In genomic region chr1:107244734-107245495, GRCh38 we compare ENCODE assay signal across 33 cellular contexts.
A peak's percentile ranks its signal among the peaks of the same experiment; 100 is the strongest.
DNase-seq lines count a peak whose midpoint lies in the region; FAIRE-seq and TF ChIP-seq lines count a peak whose summit lies in the region.
"Had no signal": no experiment of that assay in that cellular context is flagged by ENCODE, and none has a peak within 500 bp of the region (broad histone marks: within the 10 kb centered on the region; RNA-seq: fewer than 3 reads in every experiment).

No MANE protein-coding gene starts in this region.

- peaks cover 68% of the 10 kb centered on the region for H3K4me1 ChIP-seq in DOHH2 (ENCODE audit: control insufficient read depth, low read length)
- H3K4me1 ChIP-seq: sigmoid colon, suprapubic skin, upper lobe of right lung had no signal

- TF ChIP-seq CTCF in DOHH2 (IDR thresholded peaks at IDR 0.05; ENCODE audit: low read depth, low read length, poor library complexity, severe bottlenecking) (no peak), VCaP (conservative IDR thresholded peaks at IDR 0.05) (no peak), neural cell (IDR thresholded peaks at IDR 0.05; ENCODE audit: poor library complexity, severe bottlenecking) (no peak), progenitor cell of endocrine pancreas (IDR thresholded peaks at IDR 0.05; ENCODE audit: unreplicated experiment) (no peak)

- no peak for TF ChIP-seq EP300 in neural cell (conservative IDR thresholded peaks at IDR 0.05; ENCODE audit: poor library complexity, severe bottlenecking)

- no peaks in the 10 kb centered on the region for H3K9me3 Mint-ChIP-seq in progenitor cell of endocrine pancreas (ENCODE audit: low read depth)
- H3K9me3 Mint-ChIP-seq: activated CD8-positive, alpha-beta T cell treated with anti-CD3 and anti-CD28 coated beads for 36 hours; effector memory CD8-positive, alpha-beta T cell; neural progenitor cell; stimulated activated naive B cell treated with anti-CD40 and anti-IgM and Interleukin-4, amounts not matched to agents 10 μg/mL and 1 μg/mL and 100 μg/mL, for 72 hours had no signal

- no peak overlapping the region for H2AFZ ChIP-seq in neural cell (ENCODE audit: low read depth, low read length)
- H2AFZ ChIP-seq: neural progenitor cell had no signal

- no peak for FAIRE-seq in urothelium cell line (lab: Jason Lieb, UNC)
- FAIRE-seq: GM12878, TTC549 had no signal

- H3K27ac Mint-ChIP-seq in progenitor cell of endocrine pancreas: no peak overlapping the region
- H3K27ac Mint-ChIP-seq: activated CD8-positive, alpha-beta T cell treated with anti-CD3 and anti-CD28 coated beads for 36 hours; activated naive CD8-positive, alpha-beta T cell; effector memory CD8-positive, alpha-beta T cell; neural progenitor cell; stimulated activated naive B cell treated with anti-CD40 and anti-IgM and Interleukin-4, amounts not matched to agents 10 μg/mL and 1 μg/mL and 100 μg/mL, for 72 hours had no signal

- H3F3A ChIP-seq in DOHH2 (ENCODE audit: control insufficient read depth, insufficient read depth) (peaks cover 5% of the 10 kb centered on the region), neural cell (ENCODE audit: insufficient read depth, low read length, poor library complexity, severe bottlenecking) (no peaks in the 10 kb centered on the region)

- H3K9me3 ChIP-seq in DOHH2 (ENCODE audit: control insufficient read depth, insufficient read depth, low read length) (no peaks in the 10 kb centered on the region), neural cell (ENCODE audit: low read length) (no peaks in the 10 kb centered on the region)
- H3K9me3 ChIP-seq: sigmoid colon, SJCRH30, suprapubic skin, upper lobe of right lung had no signal

- H3K9ac ChIP-seq in neural cell (ENCODE audit: low read length): no peak overlapping the region
- H3K9ac ChIP-seq: neural progenitor cell had no signal

- H3K36me3 Mint-ChIP-seq in progenitor cell of endocrine pancreas (ENCODE audit: insufficient read depth): no peaks in the 10 kb centered on the region
- H3K36me3 Mint-ChIP-seq: activated naive CD8-positive, alpha-beta T cell; neural progenitor cell; stimulated activated naive B cell treated with anti-CD40 and anti-IgM and Interleukin-4, amounts not matched to agents 10 μg/mL and 1 μg/mL and 100 μg/mL, for 72 hours had no signal

- TF ChIP-seq RAD21 in neural cell (conservative IDR thresholded peaks at IDR 0.05): no peak

- H3K9me2 ChIP-seq in DOHH2 (replicated peaks; ENCODE audit: control insufficient read depth, low read length) (no peaks in the 10 kb centered on the region), neural cell (ENCODE audit: insufficient read depth, low read length) (no peaks in the 10 kb centered on the region)

- peak overlapping the region; percentile 85 for H3K27ac ChIP-seq in DOHH2 (ENCODE audit: low read depth, low read length)
- H3K27ac ChIP-seq in VCaP: peak overlapping the region; percentile 67
- H3K27ac ChIP-seq in neural cell (ENCODE audit: low read length): no peak overlapping the region
- H3K27ac ChIP-seq: coronary artery, neural progenitor cell, sigmoid colon, SJCRH30, suprapubic skin, upper lobe of right lung had no signal

- H3K27me3 Mint-ChIP-seq in progenitor cell of endocrine pancreas: no peaks in the 10 kb centered on the region
- H3K27me3 Mint-ChIP-seq: activated naive CD8-positive, alpha-beta T cell; stimulated activated naive B cell treated with anti-CD40 and anti-IgM and Interleukin-4, amounts not matched to agents 10 μg/mL and 1 μg/mL and 100 μg/mL, for 72 hours had no signal

- peak overlapping the region; percentile 61 for H3K4me3 ChIP-seq in DOHH2 (ENCODE audit: low read length)
- no peak overlapping the region for H3K4me3 ChIP-seq in neural cell (ENCODE audit: low read length)
- H3K4me3 ChIP-seq: coronary artery, GM12878, neural progenitor cell, sigmoid colon, SJCRH30, suprapubic skin, upper lobe of right lung had no signal

- H3K4me2 ChIP-seq in DOHH2 (ENCODE audit: low read length) (peak overlapping the region; percentile 80), neural cell (ENCODE audit: low read length) (peak overlapping the region; percentile 2)
- H3K4me2 ChIP-seq: neural progenitor cell had no signal

- H3K27me3 ChIP-seq in DOHH2 (ENCODE audit: control insufficient read depth, low read length): no peaks in the 10 kb centered on the region
- H3K27me3 ChIP-seq in neural cell (ENCODE audit: insufficient read depth, low read depth, low read length): no peaks in the 10 kb centered on the region
- H3K27me3 ChIP-seq: neural progenitor cell, sigmoid colon, suprapubic skin, upper lobe of right lung had no signal

- DNase-seq in NCI-H2171 (lab: John Stamatoyannopoulos, UW) (peak; percentile 27), activated gamma-delta T cell treated with Interleukin-2 at 50 U/mL for 16 hours (no peak), progenitor cell of endocrine pancreas (ENCODE audit: low spot score, unreplicated experiment) (no peak), urothelium cell line (ENCODE audit: low spot score) (no peak), NCI-H2081 (lab: John Stamatoyannopoulos, UW) (no peak)
- DNase-seq: activated CD8-positive, alpha-beta T cell treated with anti-CD3 and anti-CD28 coated beads for 36 hours; aorta; C1 segment of cervical spinal cord; effector memory CD8-positive, alpha-beta T cell; foreskin fibroblast; GOT3; head of caudate nucleus; kidney glomerular epithelial cell; mammary epithelial cell; NCI-H1048; NCI-H2081 treated with DMSO at 0.1 percent for 48 hours; NCI-H524; posterior cingulate gyrus; sigmoid colon; SJCRH30; stimulated activated CD4-positive, alpha-beta T cell treated with anti-CD3 and anti-CD28 coated beads, Interleukin-4, amount 100 ng/mL, for 24 hours; stimulated activated naive B cell treated with anti-CD40 and anti-IgM and Interleukin-4, amounts not matched to agents 10 μg/mL and 1 μg/mL and 100 μg/mL, for 72 hours; T-helper 1 cell; upper lobe of right lung had no signal

- no peaks in the 10 kb centered on the region for H3K36me3 ChIP-seq in DOHH2 (ENCODE audit: control insufficient read depth, low read length)
- no peaks in the 10 kb centered on the region for H3K36me3 ChIP-seq in neural cell (ENCODE audit: insufficient read depth, low read length)
- H3K36me3 ChIP-seq: neural progenitor cell, sigmoid colon, SJCRH30, suprapubic skin, upper lobe of right lung had no signal

- H4K20me1 ChIP-seq in DOHH2 (ENCODE audit: control insufficient read depth, insufficient read depth, low read depth, low read length): no peaks in the 10 kb centered on the region
- no peaks in the 10 kb centered on the region for H4K20me1 ChIP-seq in neural cell (ENCODE audit: insufficient read depth)

- no peak overlapping the region for H3K4me3 Mint-ChIP-seq in progenitor cell of endocrine pancreas (ENCODE audit: low read depth)
- H3K4me3 Mint-ChIP-seq: activated CD8-positive, alpha-beta T cell treated with anti-CD3 and anti-CD28 coated beads for 36 hours; activated naive CD8-positive, alpha-beta T cell; effector memory CD8-positive, alpha-beta T cell; neural progenitor cell; stimulated activated naive B cell treated with anti-CD40 and anti-IgM and Interleukin-4, amounts not matched to agents 10 μg/mL and 1 μg/mL and 100 μg/mL, for 72 hours had no signal

- peaks cover 7% of the 10 kb centered on the region; the same call in 1 of the 2 replicates for H3K79me2 ChIP-seq in DOHH2 (ENCODE audit: control insufficient read depth, low read length)
- H3K79me2 ChIP-seq in neural cell (replicated peaks; ENCODE audit: insufficient read depth, low read length): no peaks in the 10 kb centered on the region

- H3K4me1 Mint-ChIP-seq in progenitor cell of endocrine pancreas (ENCODE audit: low read depth): peaks cover 7% of the 10 kb centered on the region

TF ChIP-seq in neural cell, 6 proteins besides CTCF, POLR2A, EP300 and RAD21:
- TF ChIP-seq TAF1 (IDR thresholded peaks at IDR 0.05; ENCODE audit: low read depth) (no peak), EZH2 (IDR thresholded peaks at IDR 0.05; ENCODE audit: borderline replicate concordance, insufficient read depth, low read length, poor library complexity, severe bottlenecking) (no peak), REST (IDR thresholded peaks at IDR 0.05; ENCODE audit: borderline replicate concordance) (no peak), MXI1 (conservative IDR thresholded peaks at IDR 0.05; ENCODE audit: poor library complexity, severe bottlenecking) (no peak), POLR2AphosphoS5 (IDR thresholded peaks at IDR 0.05) (no peak), SMC3 (conservative IDR thresholded peaks at IDR 0.05; ENCODE audit: poor library complexity) (no peak)
